Comparison of ENCODE assay signal across 8 cellular contexts in genomic region chr4:141636771-141637460, GRCh38. TPM values are rescaled to one million over a fixed set of nuclear protein-coding genes. Genes with fewer than 3 reads are reported as not detected.
DNase-seq lines count a peak whose midpoint lies in the region; ATAC-seq and TF ChIP-seq lines count a peak whose summit lies in the region.

No MANE protein-coding gene starts in this region.

- peak; percentile 67 for DNase-seq in AG10803 (ENCODE audit: low read depth)
- DNase-seq in NCI-H69 (lab: John Stamatoyannopoulos, UW) = peak; percentile 68
- DNase-seq in amniotic epithelial cell (ENCODE audit: low read depth) = peak; percentile 51
- no peak for DNase-seq in skeletal muscle cell (ENCODE audit: low read depth)
- DNase-seq in cerebellum (ENCODE audit: low spot score) = no peak

- no peaks in the 10 kb centered on the region for H3K36me3 ChIP-seq in iPS-15b (ENCODE audit: control insufficient read depth, insufficient read depth, low read length)

- H3K27me3 ChIP-seq in iPS-15b (ENCODE audit: control insufficient read depth, insufficient read depth, low read length) = peaks cover 32% of the 10 kb centered on the region

- ATAC-seq in GM18517 (IDR thresholded peaks at IDR 0.05; ENCODE audit: unreplicated experiment) = peak; percentile 49
- ATAC-seq in HG02852 (IDR thresholded peaks at IDR 0.05; ENCODE audit: unreplicated experiment) = peak; percentile 42

- peaks cover 6% of the 10 kb centered on the region for H3K4me1 ChIP-seq in iPS-15b (ENCODE audit: control insufficient read depth, insufficient read depth, low read length)

- no peaks in the 10 kb centered on the region for H3K9me3 ChIP-seq in iPS-15b (ENCODE audit: control insufficient read depth, insufficient read depth, low read length)

- no peak for TF ChIP-seq CTCF in AG10803 (conservative IDR thresholded peaks at IDR 0.05; ENCODE audit: low read length)

- H3K4me3 ChIP-seq in AG10803 (ENCODE audit: low read length) (peak overlapping the region; percentile 84), iPS-15b (ENCODE audit: low read depth, low read length) (peak overlapping the region; percentile 63), skeletal muscle cell (ENCODE audit: low read depth, low read length) (peak overlapping the region; percentile 70)

- H3K9ac ChIP-seq in iPS-15b (ENCODE audit: low read depth, low read length) = no peak overlapping the region

RNA-seq across cellular contexts. Expression of gene IL15, which starts 0.5 kb away (rescaled TPM):
- 1.1 TPM for total RNA-seq in cerebellum

Comparison
In these comparisons a context has a peak if more than half of its experiments do, and no peak if none do; other contexts are left out.
1. DNase-seq: peak in AG10803 (single experiment), NCI-H69 (single experiment) and amniotic epithelial cell (single experiment); none in skeletal muscle cell (single experiment) and cerebellum (single experiment).
2. Peak in every context shown above with its lines, with median percentiles within 50 percentile points of each other: H3K4me3 ChIP-seq.